31 cellular contexts compared by ENCODE assay signal in the genomic region with DNA sequence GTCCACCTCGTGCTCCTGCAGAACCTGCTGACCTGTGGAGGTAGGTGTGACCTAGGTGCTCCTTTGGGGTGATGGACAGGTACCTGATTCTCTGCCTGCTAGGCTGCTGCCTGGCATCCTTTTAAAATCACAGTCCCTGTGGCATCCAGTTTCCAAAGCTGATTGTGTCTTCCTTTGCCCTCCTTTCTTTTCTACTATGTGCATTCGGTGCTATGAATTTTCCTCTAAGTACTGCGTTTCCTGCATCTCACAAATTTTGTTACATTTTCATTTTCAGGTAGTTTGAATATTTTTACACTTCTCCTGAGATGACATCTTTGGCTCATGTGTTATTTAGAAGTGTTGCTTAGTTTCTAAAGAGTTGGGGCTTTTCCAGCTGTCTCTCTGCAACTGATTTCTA.
"Had no signal": no experiment of that assay in that cellular context is flagged by ENCODE, and none has a peak within 500 bp of the region (broad histone marks: within the 10 kb centered on the region; RNA-seq: fewer than 3 reads in every experiment).

No MANE protein-coding gene starts in this region.

- H3K4me1 Mint-ChIP-seq: activated CD4-positive, alpha-beta T cell treated with anti-CD3 and anti-CD28 coated beads, Interleukin-2, amount 10 ng/mL, durations not matched to agents 24 days and 14 days; activated naive CD4-positive, alpha-beta T cell treated with anti-CD3 and anti-CD28 coated beads, Interleukin-2, amount 10 ng/mL, durations not matched to agents 7 days and 5 days; activated naive CD8-positive, alpha-beta T cell treated with anti-CD3 and anti-CD28 coated beads, Interleukin-2, amount 50 U/mL, for 24 hours had no signal

- H3K4me1 ChIP-seq: Peyer's patch, SJSA1 had no signal

- H3K27me3 ChIP-seq: brain microvascular endothelial cell, Peyer's patch, SJSA1 had no signal

- DNase-seq: activated CD4-positive, alpha-beta T cell treated with anti-CD3 and anti-CD28 coated beads, Interleukin-2, amount 10 ng/mL, durations not matched to agents 24 days and 14 days; activated CD4-positive, alpha-beta T cell treated with anti-CD3 and anti-CD28 coated beads, Interleukin-2, amount 50 U/mL, for 4 hours; activated CD8-positive, alpha-beta T cell treated with anti-CD3 and anti-CD28 coated beads for 36 hours; activated effector memory CD4-positive, alpha-beta T cell treated with Interleukin-2 at 50 U/mL for 16 hours; activated naive CD4-positive, alpha-beta T cell treated with anti-CD3 and anti-CD28 coated beads, Interleukin-2, amount 10 ng/mL, durations not matched to agents 7 days and 5 days; activated naive CD8-positive, alpha-beta T cell treated with anti-CD3 and anti-CD28 coated beads, Interleukin-2, amount 50 U/mL, for 24 hours; activated T-cell treated with anti-CD3 and anti-CD28 coated beads, Interleukin-2, amount 50 U/mL, for 24 hours; amniotic stem cell; aorta; brain microvascular endothelial cell; central memory CD4-positive, alpha-beta T cell; NCI-H1092 treated with DMSO at 0.1 percent for 48 hours; NCI-H1417 treated with DMSO at 0.1 percent for 48 hours; NCI-H187 treated with DMSO at 0.1 percent for 48 hours; NCI-H2081; NCI-H2171 treated with DMSO at 0.1 percent for 48 hours; NCI-H2227 treated with DMSO at 0.1 percent for 48 hours; NCI-H446; NCI-H510A treated with DMSO at 0.1 percent for 48 hours; NCI-H526 treated with DMSO at 0.1 percent for 48 hours; NCI-H774; PC-3; Peyer's patch; RPMI8226; SHP77 treated with DMSO at 0.1 percent for 48 hours; SK-N-SH had no signal

- H3K27ac Mint-ChIP-seq: activated CD4-positive, alpha-beta T cell treated with anti-CD3 and anti-CD28 coated beads, Interleukin-2, amount 10 ng/mL, durations not matched to agents 24 days and 14 days; activated CD8-positive, alpha-beta T cell treated with anti-CD3 and anti-CD28 coated beads for 36 hours; activated naive CD4-positive, alpha-beta T cell treated with anti-CD3 and anti-CD28 coated beads, Interleukin-2, amount 10 ng/mL, durations not matched to agents 7 days and 5 days; activated naive CD8-positive, alpha-beta T cell; activated naive CD8-positive, alpha-beta T cell treated with anti-CD3 and anti-CD28 coated beads, Interleukin-2, amount 50 U/mL, for 24 hours; activated T-cell treated with anti-CD3 and anti-CD28 coated beads, Interleukin-2, amount 50 U/mL, for 24 hours; T-helper 1 cell treated with Interleukin-12 subunit alpha and Interleukin-12 subunit beta and Interleukin-4 antibody, amounts not matched to agents 30 μg/mL and 1 μg/mL, for 36 hours; T-helper 2 cell treated with Interferon-gamma antibody and Interleukin-4, amounts not matched to agents 5 μg/mL and 100 μg/mL, for 36 hours had no signal

- H3K4me2 ChIP-seq: KMS-11, SK-N-SH had no signal

- H3K9ac ChIP-seq: KMS-11, SK-N-SH had no signal

- ATAC-seq: activated CD8-positive, alpha-beta T cell treated with anti-CD3 and anti-CD28 coated beads for 36 hours; activated naive CD8-positive, alpha-beta T cell treated with anti-CD3 and anti-CD28 coated beads, Interleukin-2, amount 50 U/mL, for 24 hours had no signal

- H3K4me3 ChIP-seq: Peyer's patch, SJSA1 had no signal

- H3K27me3 Mint-ChIP-seq: activated CD4-positive, alpha-beta T cell treated with anti-CD3 and anti-CD28 coated beads, Interleukin-2, amount 10 ng/mL, durations not matched to agents 24 days and 14 days; activated CD8-positive, alpha-beta T cell treated with anti-CD3 and anti-CD28 coated beads for 36 hours; activated naive CD4-positive, alpha-beta T cell treated with anti-CD3 and anti-CD28 coated beads, Interleukin-2, amount 10 ng/mL, durations not matched to agents 7 days and 5 days; activated naive CD8-positive, alpha-beta T cell; activated naive CD8-positive, alpha-beta T cell treated with anti-CD3 and anti-CD28 coated beads, Interleukin-2, amount 50 U/mL, for 24 hours; activated T-cell treated with anti-CD3 and anti-CD28 coated beads, Interleukin-2, amount 50 U/mL, for 24 hours had no signal

- H3K4me3 Mint-ChIP-seq: activated CD4-positive, alpha-beta T cell treated with anti-CD3 and anti-CD28 coated beads, Interleukin-2, amount 10 ng/mL, durations not matched to agents 24 days and 14 days; activated CD8-positive, alpha-beta T cell treated with anti-CD3 and anti-CD28 coated beads for 36 hours; activated naive CD4-positive, alpha-beta T cell treated with anti-CD3 and anti-CD28 coated beads, Interleukin-2, amount 10 ng/mL, durations not matched to agents 7 days and 5 days; activated naive CD8-positive, alpha-beta T cell; activated naive CD8-positive, alpha-beta T cell treated with anti-CD3 and anti-CD28 coated beads, Interleukin-2, amount 50 U/mL, for 24 hours; activated T-cell treated with anti-CD3 and anti-CD28 coated beads, Interleukin-2, amount 50 U/mL, for 24 hours; T-helper 1 cell treated with Interleukin-12 subunit alpha and Interleukin-12 subunit beta and Interleukin-4 antibody, amounts not matched to agents 30 μg/mL and 1 μg/mL, for 36 hours; T-helper 2 cell treated with Interferon-gamma antibody and Interleukin-4, amounts not matched to agents 5 μg/mL and 100 μg/mL, for 36 hours had no signal

- H3K27ac ChIP-seq: brain microvascular endothelial cell, KMS-11, SJSA1 had no signal
